Comparison of ENCODE assay signal across 18 cellular contexts in genomic region chr16:11868412-11868980, GRCh38. TPM values are rescaled to one million over a fixed set of nuclear protein-coding genes. Genes with fewer than 3 reads are reported as not detected.
DNase-seq lines count a peak whose midpoint lies in the region; ATAC-seq, FAIRE-seq and TF ChIP-seq lines count a peak whose summit lies in the region.
"Had no signal": no experiment of that assay in that cellular context is flagged by ENCODE, and none has a peak within 500 bp of the region (broad histone marks: within the 10 kb centered on the region; RNA-seq: fewer than 3 reads in every experiment).

No MANE protein-coding gene starts in this region.

- no peak overlapping the region for H3K4me3 Mint-ChIP-seq in activated CD8-positive, alpha-beta T cell treated with anti-CD3 and anti-CD28 coated beads for 36 hours
- no peak overlapping the region for H3K4me3 Mint-ChIP-seq in activated CD8-positive, alpha-beta T cell treated with anti-CD3 and anti-CD28 coated beads, Interleukin-2, amount 10 ng/mL, durations not matched to agents 7 days and 5 days
- H3K4me3 Mint-ChIP-seq in WTC11, result no peak overlapping the region

- no peaks in the 10 kb centered on the region for H3K9me3 Mint-ChIP-seq in activated CD8-positive, alpha-beta T cell treated with anti-CD3 and anti-CD28 coated beads for 36 hours
- H3K9me3 Mint-ChIP-seq in activated CD8-positive, alpha-beta T cell treated with anti-CD3 and anti-CD28 coated beads, Interleukin-2, amount 10 ng/mL, durations not matched to agents 7 days and 5 days (ENCODE audit: insufficient read depth), result no peaks in the 10 kb centered on the region
- no peaks in the 10 kb centered on the region for H3K9me3 Mint-ChIP-seq in WTC11

- H3K9me3 ChIP-seq in ovary, result no peaks in the 10 kb centered on the region
- H3K9me3 ChIP-seq: A549 had no signal

- POLR2A ChIA-PET in activated CD8-positive, alpha-beta T cell treated with anti-CD3 and anti-CD28 coated beads for 36 hours (lab: Charles Lee), result interaction anchor here (0.7 to 1.4 kb wide), 4 partner anchors 14 to 17 kb away, joined by 3 read pairs; no protein-coding TSS in a partner anchor
- POLR2A ChIA-PET in activated CD8-positive, alpha-beta T cell treated with anti-CD3 and anti-CD28 coated beads, Interleukin-2, amount 10 ng/mL, durations not matched to agents 7 days and 5 days (lab: Charles Lee), result no interaction called here
- POLR2A ChIA-PET in WTC11 (lab: Charles Lee), result no interaction called here

- no peaks in the 10 kb centered on the region for H3K36me3 ChIP-seq in ovary

- no peak overlapping the region for H3K27ac ChIP-seq in ovary
- H3K27ac ChIP-seq: A549, SJSA1 had no signal

- TF ChIP-seq CTCF in activated CD8-positive, alpha-beta T cell treated with anti-CD3 and anti-CD28 coated beads for 36 hours (IDR thresholded peaks at IDR 0.05), result no peak
- TF ChIP-seq CTCF in WTC11 (IDR thresholded peaks at IDR 0.05), result no peak
- no peak for TF ChIP-seq CTCF in ovary (IDR thresholded peaks at IDR 0.05)

- no peak overlapping the region for H3K4me3 ChIP-seq in ovary
- H3K4me3 ChIP-seq: A549, SJSA1 had no signal

- H3K27me3 Mint-ChIP-seq in activated CD8-positive, alpha-beta T cell treated with anti-CD3 and anti-CD28 coated beads for 36 hours, result no peaks in the 10 kb centered on the region
- H3K27me3 Mint-ChIP-seq in activated CD8-positive, alpha-beta T cell treated with anti-CD3 and anti-CD28 coated beads, Interleukin-2, amount 10 ng/mL, durations not matched to agents 7 days and 5 days (ENCODE audit: low read depth), result no peaks in the 10 kb centered on the region
- H3K27me3 Mint-ChIP-seq in WTC11 (ENCODE audit: low read depth), result no peaks in the 10 kb centered on the region; the same call in 1 of the 2 replicates

- no peak for TF ChIP-seq POLR2A in GM12891 (IDR thresholded peaks at IDR 0.05; ENCODE audit: low read depth, low read length)
- TF ChIP-seq POLR2A in ovary (IDR thresholded peaks at IDR 0.05), result no peak

- CTCF ChIA-PET in activated CD8-positive, alpha-beta T cell treated with anti-CD3 and anti-CD28 coated beads for 36 hours (lab: Charles Lee), result interaction anchor here (1.2 to 1.6 kb wide), 2 partner anchors 34 to 199 kb away, joined by 3 to 9 read pairs; no protein-coding TSS in a partner anchor
- CTCF ChIA-PET in activated CD8-positive, alpha-beta T cell treated with anti-CD3 and anti-CD28 coated beads, Interleukin-2, amount 10 ng/mL, durations not matched to agents 7 days and 5 days (lab: Charles Lee), result interaction anchor here (1.0 to 1.4 kb wide), 4 partner anchors 8 to 199 kb away, joined by 3 to 4 read pairs (median 3); no protein-coding TSS in a partner anchor
- CTCF ChIA-PET in WTC11 (lab: Charles Lee), result interaction anchor here (1.0 kb wide), 1 partner anchor 199 kb away, joined by 3 read pairs; no protein-coding TSS in a partner anchor

- peak overlapping the region; percentile 27 for H3K27ac Mint-ChIP-seq in activated CD8-positive, alpha-beta T cell treated with anti-CD3 and anti-CD28 coated beads for 36 hours
- H3K27ac Mint-ChIP-seq in activated CD8-positive, alpha-beta T cell treated with anti-CD3 and anti-CD28 coated beads, Interleukin-2, amount 10 ng/mL, durations not matched to agents 7 days and 5 days, result no peak overlapping the region
- peak overlapping the region; percentile 53 for H3K27ac Mint-ChIP-seq in WTC11

- peaks cover 15% of the 10 kb centered on the region for H3K4me1 Mint-ChIP-seq in activated CD8-positive, alpha-beta T cell treated with anti-CD3 and anti-CD28 coated beads for 36 hours (ENCODE audit: low read depth)
- H3K4me1 Mint-ChIP-seq in activated CD8-positive, alpha-beta T cell treated with anti-CD3 and anti-CD28 coated beads, Interleukin-2, amount 10 ng/mL, durations not matched to agents 7 days and 5 days (ENCODE audit: low read depth), result no peaks in the 10 kb centered on the region
- peaks cover 4% of the 10 kb centered on the region for H3K4me1 Mint-ChIP-seq in WTC11

- 78 to 81% (median 80%) methylated on average over 2 of the region's 2 CpGs for WGBS in ovary, 3 donors

- no peak for TF ChIP-seq EP300 in ovary (IDR thresholded peaks at IDR 0.05)

- FAIRE-seq in GM12891 (lab: Jason Lieb, UNC), result no peak
- FAIRE-seq: A549 had no signal

- no peaks in the 10 kb centered on the region for H3K27me3 ChIP-seq in ovary
- H3K27me3 ChIP-seq: SJSA1 had no signal

- peaks cover 11% of the 10 kb centered on the region for H3K36me3 Mint-ChIP-seq in activated CD8-positive, alpha-beta T cell treated with anti-CD3 and anti-CD28 coated beads for 36 hours (ENCODE audit: low read depth)
- peaks cover 27% of the 10 kb centered on the region for H3K36me3 Mint-ChIP-seq in activated CD8-positive, alpha-beta T cell treated with anti-CD3 and anti-CD28 coated beads, Interleukin-2, amount 10 ng/mL, durations not matched to agents 7 days and 5 days (ENCODE audit: low read depth)
- H3K36me3 Mint-ChIP-seq in WTC11, result peaks cover 6% of the 10 kb centered on the region

- no peak for ATAC-seq in activated CD8-positive, alpha-beta T cell treated with anti-CD3 and anti-CD28 coated beads for 36 hours
- ATAC-seq in activated CD8-positive, alpha-beta T cell treated with anti-CD3 and anti-CD28 coated beads, Interleukin-2, amount 10 ng/mL, durations not matched to agents 7 days and 5 days, result no peak
- no peak for ATAC-seq in WTC11

- no peak for DNase-seq in activated CD8-positive, alpha-beta T cell treated with anti-CD3 and anti-CD28 coated beads for 36 hours
- DNase-seq in activated CD8-positive, alpha-beta T cell treated with anti-CD3 and anti-CD28 coated beads, Interleukin-2, amount 10 ng/mL, durations not matched to agents 7 days and 5 days, result no peak
- no peak for DNase-seq in GM12891 (ENCODE audit: insufficient read length, low spot score)
- DNase-seq in WTC11 (ENCODE audit: low spot score), result no peak
- DNase-seq in mesenteric fat pad (ENCODE audit: low spot score), result peak; percentile 39
- no peak for DNase-seq in inferior parietal cortex (ENCODE audit: extremely low spot score)
- no peak for DNase-seq in ovary
- no peak for DNase-seq in SKM-1 (lab: John Stamatoyannopoulos, UW; ENCODE audit: unreplicated experiment)
- DNase-seq: C1 segment of cervical spinal cord, DMS 273 treated with DMSO at 0.1 percent for 48 hours, MV-4-11, NCI-H1417, NCI-H187 treated with DMSO at 0.1 percent for 48 hours, NCI-H2171 treated with DMSO at 0.1 percent for 48 hours, NCI-H446 treated with DMSO at 0.1 percent for 48 hours, RPMI8226 had no signal

- intact Hi-C loops in activated CD8-positive, alpha-beta T cell treated with anti-CD3 and anti-CD28 coated beads for 36 hours (cut with micrococcal nuclease), result no loop called here
- intact Hi-C loops in ovary (cut with DNase I), result no loop called here

- H3K4me1 ChIP-seq in ovary (ENCODE audit: insufficient read depth), result no peaks in the 10 kb centered on the region

TF ChIP-seq in GM12891, 5 proteins besides CTCF, POLR2A, EP300 and RAD21:
- TF ChIP-seq POLR2AphosphoS5 (IDR thresholded peaks at IDR 0.05; ENCODE audit: low read depth, low read length), result peak; percentile 41; the same call in 1 of the 2 replicates
- no peak for TF ChIP-seq PAX5 (IDR thresholded peaks at IDR 0.05; ENCODE audit: insufficient read depth, low read length, severe bottlenecking)

TF ChIP-seq in WTC11, 78 proteins besides CTCF, POLR2A, EP300 and RAD21 (continues in another document):
- TF ChIP-seq ZNF263 (CRISPR knock-in tag; IDR thresholded peaks at IDR 0.05; ENCODE audit: low read depth) (no peak), GRHL2 (CRISPR knock-in tag; IDR thresholded peaks at IDR 0.05; ENCODE audit: insufficient replicate concordance, severe bottlenecking) (no peak), CBFB (CRISPR knock-in tag; IDR thresholded peaks at IDR 0.05; ENCODE audit: low read depth) (no peak)
- TF ChIP-seq, protein P1, sequence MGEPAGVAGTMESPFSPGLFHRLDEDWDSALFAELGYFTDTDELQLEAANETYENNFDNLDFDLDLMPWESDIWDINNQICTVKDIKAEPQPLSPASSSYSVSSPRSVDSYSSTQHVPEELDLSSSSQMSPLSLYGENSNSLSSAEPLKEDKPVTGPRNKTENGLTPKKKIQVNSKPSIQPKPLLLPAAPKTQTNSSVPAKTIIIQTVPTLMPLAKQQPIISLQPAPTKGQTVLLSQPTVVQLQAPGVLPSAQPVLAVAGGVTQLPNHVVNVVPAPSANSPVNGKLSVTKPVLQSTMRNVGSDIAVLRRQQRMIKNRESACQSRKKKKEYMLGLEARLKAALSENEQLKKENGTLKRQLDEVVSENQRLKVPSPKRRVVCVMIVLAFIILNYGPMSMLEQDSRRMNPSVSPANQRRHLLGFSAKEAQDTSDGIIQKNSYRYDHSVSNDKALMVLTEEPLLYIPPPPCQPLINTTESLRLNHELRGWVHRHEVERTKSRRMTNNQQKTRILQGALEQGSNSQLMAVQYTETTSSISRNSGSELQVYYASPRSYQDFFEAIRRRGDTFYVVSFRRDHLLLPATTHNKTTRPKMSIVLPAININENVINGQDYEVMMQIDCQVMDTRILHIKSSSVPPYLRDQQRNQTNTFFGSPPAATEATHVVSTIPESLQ (CRISPR knock-in tag; IDR thresholded peaks at IDR 0.05), result no peak
- TF ChIP-seq, protein P2, sequence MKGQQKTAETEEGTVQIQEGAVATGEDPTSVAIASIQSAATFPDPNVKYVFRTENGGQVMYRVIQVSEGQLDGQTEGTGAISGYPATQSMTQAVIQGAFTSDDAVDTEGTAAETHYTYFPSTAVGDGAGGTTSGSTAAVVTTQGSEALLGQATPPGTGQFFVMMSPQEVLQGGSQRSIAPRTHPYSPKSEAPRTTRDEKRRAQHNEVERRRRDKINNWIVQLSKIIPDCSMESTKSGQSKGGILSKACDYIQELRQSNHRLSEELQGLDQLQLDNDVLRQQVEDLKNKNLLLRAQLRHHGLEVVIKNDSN (CRISPR knock-in tag; IDR thresholded peaks at IDR 0.05), result no peak

RNA-seq across cellular contexts. Expression of gene RSL1D1, which starts 17.2 kb away (rescaled TPM):
- total RNA-seq in activated CD8-positive, alpha-beta T cell treated with anti-CD3 and anti-CD28 coated beads for 36 hours, result 100 to 1,000 TPM; 344 TPM
- 100 to 1,000 TPM; 156 to 158 TPM for total RNA-seq in activated CD8-positive, alpha-beta T cell treated with anti-CD3 and anti-CD28 coated beads, Interleukin-2, amount 10 ng/mL, durations not matched to agents 7 days and 5 days
- polyA plus RNA-seq in GM12891 (2012; ENCODE audit: low read depth, missing spikeins), result 174 TPM
- total RNA-seq in WTC11 (2021) (203 to 227 TPM (median 216 TPM) in 3 replicates), mesenteric fat pad (200 TPM), ovary (100 to 1,000 TPM; 168 to 390 (median 281) TPM)
- polyA plus RNA-seq in ovary, result 100 to 1,000 TPM; 222 to 406 TPM

RNA-seq across cellular contexts. Expression of gene GSPT1, which starts 47.3 kb away (rescaled TPM):
- 100 to 1,000 TPM; 202 to 204 TPM for total RNA-seq in activated CD8-positive, alpha-beta T cell treated with anti-CD3 and anti-CD28 coated beads for 36 hours
- 100 to 1,000 TPM; 110 to 114 TPM for total RNA-seq in activated CD8-positive, alpha-beta T cell treated with anti-CD3 and anti-CD28 coated beads, Interleukin-2, amount 10 ng/mL, durations not matched to agents 7 days and 5 days
- 67.9 TPM for polyA plus RNA-seq in GM12891 (2012; ENCODE audit: low read depth, missing spikeins)
- total RNA-seq in WTC11 (2021) (154 to 190 TPM (median 159 TPM) in 3 replicates), mesenteric fat pad (138 TPM), ovary (10 to 100 TPM; 23.4 to 94.2 (median 74.8) TPM)
- 10 to 100 TPM; 21.1 to 99.3 TPM for polyA plus RNA-seq in ovary
